In the genomic region with DNA sequence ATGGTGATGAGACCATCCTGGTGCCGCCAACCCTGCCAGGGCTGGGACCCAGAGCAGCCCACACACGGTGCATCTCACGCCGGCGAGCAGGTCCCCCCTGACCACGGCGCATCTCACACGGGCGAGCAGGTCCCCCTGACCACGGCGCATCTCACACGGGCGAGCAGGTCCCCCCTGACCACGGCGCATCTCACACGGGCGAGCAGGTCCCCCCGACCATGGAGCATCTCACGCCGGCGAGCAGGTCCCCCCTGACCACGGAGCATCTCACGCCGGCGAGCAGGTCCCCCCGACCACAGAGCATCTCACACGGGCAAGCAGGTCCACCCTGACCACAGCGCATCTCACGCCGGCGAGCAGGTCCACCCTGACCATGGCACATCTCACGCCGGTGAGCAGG, we compare ENCODE assay signal across 1 cellular context.
TF ChIP-seq lines count a peak whose summit lies in the region.

No MANE protein-coding gene starts in this region.

TF ChIP-seq in H1, 55 proteins besides CTCF, POLR2A, EP300 and RAD21:
- TF ChIP-seq SP4 (IDR thresholded peaks at IDR 0.05; ENCODE audit: low read length): no peak
- TF ChIP-seq BRCA1 (IDR thresholded peaks at IDR 0.05; ENCODE audit: low read depth, low read length): no peak
- no peak for TF ChIP-seq TBP (IDR thresholded peaks at IDR 0.05; ENCODE audit: low read depth, low read length)
- no peak for TF ChIP-seq CREB1 (IDR thresholded peaks at IDR 0.05)
- no peak for TF ChIP-seq CBX8 (IDR thresholded peaks at IDR 0.05; ENCODE audit: borderline replicate concordance, low read depth, low read length)
- TF ChIP-seq GTF2F1 (IDR thresholded peaks at IDR 0.05; ENCODE audit: borderline replicate concordance, low read depth, low read length): no peak
- no peak for TF ChIP-seq HDAC2 (IDR thresholded peaks at IDR 0.05; ENCODE audit: borderline replicate concordance in 1 of 2, low read depth in 2 of 2, low read length in 2 of 2)
- no peak for TF ChIP-seq CEBPB (IDR thresholded peaks at IDR 0.05; ENCODE audit: low read depth, low read length)
TF ChIP-seq in H1: peak in this region for 0.
